9 cellular contexts compared by ENCODE assay signal in genomic region chr10:117168135-117168674, GRCh38. TPM values are rescaled to one million over a fixed set of nuclear protein-coding genes. Genes with fewer than 3 reads are reported as not detected.
DNase-seq lines count a peak whose midpoint lies in the region; ATAC-seq and TF ChIP-seq lines count a peak whose summit lies in the region.
"Had no signal": no experiment of that assay in that cellular context is flagged by ENCODE, and none has a peak within 500 bp of the region (broad histone marks: within the 10 kb centered on the region; RNA-seq: fewer than 3 reads in every experiment).

No MANE protein-coding gene starts in this region.

- peak overlapping the region; percentile 7 for H3K4me3 Mint-ChIP-seq in activated T-helper 17 cell treated with anti-CD3 and anti-CD28 coated beads, Interleukin-2, amount 50 U/mL, for 72 hours

- H3K27me3 ChIP-seq in OCI-LY3 (ENCODE audit: low read depth, low read length) = 0 out of 2 replicates have a peak, but pooled peaks cover 5% of the 10 kb centered on the region
- H3K27me3 ChIP-seq in neuron (ENCODE audit: insufficient read depth, low read length) = peaks cover 97% of the 10 kb centered on the region
- H3K27me3 ChIP-seq in testis = peaks cover 5% of the 10 kb centered on the region

- no peak overlapping the region for H3K27ac Mint-ChIP-seq in activated T-helper 17 cell treated with anti-CD3 and anti-CD28 coated beads, Interleukin-2, amount 50 U/mL, for 72 hours

- H3K9me3 Mint-ChIP-seq in activated T-helper 17 cell treated with anti-CD3 and anti-CD28 coated beads, Interleukin-2, amount 50 U/mL, for 72 hours = no peaks in the 10 kb centered on the region

- H3K36me3 ChIP-seq in OCI-LY3 (replicated peaks; ENCODE audit: low read depth, low read length) = no peaks in the 10 kb centered on the region
- H3K36me3 ChIP-seq in neuron (ENCODE audit: insufficient read depth, low read length) = no peaks in the 10 kb centered on the region
- no peaks in the 10 kb centered on the region for H3K36me3 ChIP-seq in testis (ENCODE audit: low read depth, missing control alignments)

- H4K20me1 ChIP-seq in OCI-LY3 (ENCODE audit: insufficient read depth, low read length) = no peaks in the 10 kb centered on the region

- WGBS in testis, 2 donors = 0 to 1% methylated on average over 3 to 49 of the region's 49 CpGs

- H2AFZ ChIP-seq in OCI-LY3 (ENCODE audit: low read depth, low read length) = no peak overlapping the region
- peak overlapping the region; percentile 2 for H2AFZ ChIP-seq in neuron (ENCODE audit: low read depth, low read length)

- H3K9me3 ChIP-seq in OCI-LY3 (ENCODE audit: insufficient read depth, low read length) (no peaks in the 10 kb centered on the region), neuron (ENCODE audit: low read length) (no peaks in the 10 kb centered on the region), testis (no peaks in the 10 kb centered on the region)

- H3K79me2 ChIP-seq in OCI-LY3 (ENCODE audit: low read length) = no peaks in the 10 kb centered on the region

- no peaks in the 10 kb centered on the region for H3K36me3 Mint-ChIP-seq in activated T-helper 17 cell treated with anti-CD3 and anti-CD28 coated beads, Interleukin-2, amount 50 U/mL, for 72 hours (ENCODE audit: low read depth)

- ATAC-seq in GM18907 (IDR thresholded peaks at IDR 0.05; ENCODE audit: unreplicated experiment) (peak; percentile 88), HG03135 (IDR thresholded peaks at IDR 0.05; ENCODE audit: unreplicated experiment) (peak; percentile 82)
- peak; percentile 91 for ATAC-seq in activated T-helper 17 cell treated with anti-CD3 and anti-CD28 coated beads, Interleukin-2, amount 50 U/mL, for 72 hours (replicated peaks)

- DNase-seq in AG09309 (ENCODE audit: low read depth) (no peak), fibroblast of villous mesenchyme (ENCODE audit: low read depth) (peak; percentile 25), testis (peak; percentile 74)

- no peaks in the 10 kb centered on the region for H3K4me1 ChIP-seq in OCI-LY3 (ENCODE audit: low read length)
- H3K4me1 ChIP-seq in neuron (ENCODE audit: insufficient read depth, low read length) = no peaks in the 10 kb centered on the region
- peaks cover 7% of the 10 kb centered on the region for H3K4me1 ChIP-seq in testis

- TF ChIP-seq CTCF in AG09309 (IDR thresholded peaks at IDR 0.05; ENCODE audit: control insufficient read depth, insufficient read depth, low read depth, low read length, missing control alignments) (peak; percentile 65), OCI-LY3 (IDR thresholded peaks at IDR 0.05; ENCODE audit: low read depth, low read length) (peak; percentile 54), fibroblast of villous mesenchyme (IDR thresholded peaks at IDR 0.05; ENCODE audit: insufficient read depth, low read depth, low read length) (peak; percentile 71), testis (IDR thresholded peaks at IDR 0.05) (peak; percentile 73 to 93 (median 80))

- H3K4me1 Mint-ChIP-seq in activated T-helper 17 cell treated with anti-CD3 and anti-CD28 coated beads, Interleukin-2, amount 50 U/mL, for 72 hours = no peaks in the 10 kb centered on the region

- H3K4me2 ChIP-seq in OCI-LY3 (ENCODE audit: low read length) = no peak overlapping the region

- intact Hi-C loops in testis (cut with DNase I; ENCODE audit: low total_unique reads) = no loop called here

- H3K4me3 ChIP-seq in AG09309 (ENCODE audit: control insufficient read depth, low read depth, low read length) (peak overlapping the region; percentile 1; the same call in 1 of the 2 replicates), OCI-LY3 (ENCODE audit: low read length) (no peak overlapping the region), fibroblast of villous mesenchyme (ENCODE audit: low read depth, low read length) (no peak overlapping the region), neuron (ENCODE audit: low read length) (peak overlapping the region; percentile 18), testis (peak overlapping the region; percentile 32 to 56)

- H3K27ac ChIP-seq in OCI-LY3 (ENCODE audit: low read length) (no peak overlapping the region), testis (no peak overlapping the region)

- H3K9ac ChIP-seq in OCI-LY3 (ENCODE audit: low read length) = no peak overlapping the region

- TF ChIP-seq POLR2A in testis (IDR thresholded peaks at IDR 0.05) = no peak

- peaks cover 62% of the 10 kb centered on the region for H3K27me3 Mint-ChIP-seq in activated T-helper 17 cell treated with anti-CD3 and anti-CD28 coated beads, Interleukin-2, amount 50 U/mL, for 72 hours

RNA-seq across cellular contexts. Expression of gene KCNK18, which starts 29.1 kb away (rescaled TPM):
- total RNA-seq in activated T-helper 17 cell treated with anti-CD3 and anti-CD28 coated beads, Interleukin-2, amount 50 U/mL, for 72 hours = not detected
- total RNA-seq in fibroblast of villous mesenchyme = not detected in 2 replicates
- total RNA-seq in testis = not detected
- 0.66 TPM for polyA plus RNA-seq in testis (ENCODE audit: insufficient read depth, low read depth, low replicate concordance)
- total RNA-seq: M059J had no signal

RNA-seq across cellular contexts. Expression of gene VAX1, which starts 30.1 kb away (rescaled TPM):
- total RNA-seq in activated T-helper 17 cell treated with anti-CD3 and anti-CD28 coated beads, Interleukin-2, amount 50 U/mL, for 72 hours = not detected
- not detected in 2 replicates for total RNA-seq in fibroblast of villous mesenchyme
- total RNA-seq in testis = under 1 TPM; 0.56 to 0.71 TPM
- 0.47 TPM for polyA plus RNA-seq in testis (ENCODE audit: insufficient read depth, low read depth, low replicate concordance)
- total RNA-seq: M059J had no signal

Comparison
In these comparisons a context has a peak if more than half of its experiments do, and no peak if none do; other contexts are left out.
1. H3K4me3 ChIP-seq: peak in AG09309 (single experiment), neuron (single experiment) and testis (2 of 2); none in OCI-LY3 (single experiment) and fibroblast of villous mesenchyme (single experiment).
2. Peak in every context shown above with its lines, with median percentiles within 50 percentile points of each other: CTCF ChIP-seq and ATAC-seq.